In genomic region chr21:46323710-46324389, GRCh38 we compare ENCODE assay signal across 8 cellular contexts. TPM values are rescaled to one million over a fixed set of nuclear protein-coding genes. Genes with fewer than 3 reads are reported as not detected.
DNase-seq lines count a peak whose midpoint lies in the region; ATAC-seq and TF ChIP-seq lines count a peak whose summit lies in the region.

TSS of gene C21orf58 (minus strand) at chr21:46323870. CDS start at chr21:46322738, 1,132 bp downstream.
TSS of gene PCNT (plus strand) at chr21:46324156. CDS start at chr21:46324229, 73 bp downstream.

- peak within 1 kb of the TSS; percentile 98 for H3K27ac ChIP-seq in CD4-positive, CD25-positive, alpha-beta regulatory T cell (ENCODE audit: insufficient read depth, low read length, poor library complexity, severe bottlenecking)
- H3K27ac ChIP-seq in liver (ENCODE audit: low read depth in 1 of 2, low read length in 2 of 2), result peak within 1 kb of the TSS; percentile 98 to 99

- H3K36me3 Mint-ChIP-seq in CD4-positive, CD25-positive, alpha-beta regulatory T cell, result peaks cover 6% of the 10 kb centered on the region

- H3K9me3 Mint-ChIP-seq in CD4-positive, CD25-positive, alpha-beta regulatory T cell, result no peaks in the 10 kb centered on the region

- H3K27me3 ChIP-seq in CD4-positive, CD25-positive, alpha-beta regulatory T cell (ENCODE audit: control insufficient read depth, insufficient read depth, low read length), result no peaks in the 10 kb centered on the region
- H3K27me3 ChIP-seq in liver (ENCODE audit: control insufficient read depth in 4 of 4, insufficient read depth in 4 of 4, low read length in 3 of 4), result no peaks in the 10 kb centered on the region

- peak within 1 kb of the TSS; percentile 71 to 87 for H3K9ac ChIP-seq in liver (ENCODE audit: low read depth in 1 of 2, low read length in 2 of 2)

- H3K27ac Mint-ChIP-seq in CD4-positive, CD25-positive, alpha-beta regulatory T cell, result peak within 1 kb of the TSS; percentile 96 to 99 (median 96)

- peaks cover 7% of the 10 kb centered on the region for H3K36me3 ChIP-seq in CD4-positive, CD25-positive, alpha-beta regulatory T cell (ENCODE audit: control insufficient read depth, insufficient read depth, low read length)
- H3K36me3 ChIP-seq in liver (ENCODE audit: control insufficient read depth in 4 of 4, insufficient read depth in 3 of 4, low read depth in 1 of 4, low read length in 3 of 4), result peaks cover 0 to 6% (median 3%) of the 10 kb centered on the region in 4 donors

- peaks cover 32% of the 10 kb centered on the region for H3K4me1 ChIP-seq in CD4-positive, CD25-positive, alpha-beta regulatory T cell (ENCODE audit: control insufficient read depth, insufficient read depth, low read length, poor library complexity, severe bottlenecking)
- peaks cover 3 to 27% (median 21%) of the 10 kb centered on the region in 4 donors for H3K4me1 ChIP-seq in liver (ENCODE audit: control insufficient read depth in 4 of 4, insufficient read depth in 4 of 4, low read length in 3 of 4)

- peak; percentile 84 to 86 for ATAC-seq in CD4-positive, CD25-positive, alpha-beta regulatory T cell (ENCODE audit: low read depth in 2 of 2)
- ATAC-seq in GM19452 (IDR thresholded peaks at IDR 0.05; ENCODE audit: unreplicated experiment) (peak; percentile 77), HG03575 (IDR thresholded peaks at IDR 0.05; ENCODE audit: extremely low read depth, insufficient number of reproducible peaks, low FRiP score, unreplicated experiment) (peak; percentile 50)

- WGBS in liver, result under 1% methylated on average over 76 of the region's 76 CpGs

- TF ChIP-seq CTCF in liver (IDR thresholded peaks at IDR 0.05; ENCODE audit: low read depth, low read length, missing input control), result no peak

- peak in 1 of 2 donors; percentile 6 for TF ChIP-seq RAD21 in liver (IDR thresholded peaks at IDR 0.05)

- peaks cover 5 to 48% (median 27%) of the 10 kb centered on the region in 4 donors for H3K4me1 Mint-ChIP-seq in CD4-positive, CD25-positive, alpha-beta regulatory T cell

- peak within 1 kb of the TSS; percentile 78 for H3K4me3 ChIP-seq in CD4-positive, CD25-positive, alpha-beta regulatory T cell (ENCODE audit: low read depth, low read length)
- H3K4me3 ChIP-seq in liver (ENCODE audit: low read depth in 1 of 3, low read length in 3 of 3), result peak within 1 kb of the TSS; percentile 91 to 95 (median 95)

- peak within 1 kb of the TSS; percentile 96 to 98 (median 97) for H3K4me3 Mint-ChIP-seq in CD4-positive, CD25-positive, alpha-beta regulatory T cell

- no peaks in the 10 kb centered on the region for H3K9me3 ChIP-seq in CD4-positive, CD25-positive, alpha-beta regulatory T cell (ENCODE audit: control insufficient read depth in 2 of 2, low read length in 2 of 2)
- H3K9me3 ChIP-seq in liver (ENCODE audit: control insufficient read depth in 4 of 4, low read length in 3 of 4), result no peaks in the 10 kb centered on the region

- DNase-seq in CD4-positive, CD25-positive, alpha-beta regulatory T cell, result peak; percentile 96 to 99 (median 98)
- DNase-seq in NCI-H82 (lab: John Stamatoyannopoulos, UW) (peak; percentile 99), dermis microvascular lymphatic vessel endothelial cell (ENCODE audit: low read depth in 2 of 2) (peak; percentile 94 to 98)
- peak; percentile 94 to 97 for DNase-seq in activated CD4-positive, alpha-beta T cell treated with anti-CD3 and anti-CD28 coated beads, Interleukin-2, amount 50 U/mL, for 4 hours
- DNase-seq in stimulated activated CD4-positive, alpha-beta T cell treated with anti-CD3 and anti-CD28 coated beads, Interleukin-4, amount 100 ng/mL, for 1 hour, result peak; percentile 98

- H3K27me3 Mint-ChIP-seq in CD4-positive, CD25-positive, alpha-beta regulatory T cell, result no peaks in the 10 kb centered on the region

TF ChIP-seq in liver, 16 proteins besides CTCF, POLR2A, EP300 and RAD21:
- TF ChIP-seq FOXA1 (IDR thresholded peaks at IDR 0.05) (peak; percentile 7), SP1 (IDR thresholded peaks at IDR 0.05) (peak; percentile 90), HNF4A (conservative IDR thresholded peaks at IDR 0.05) (no peak), JUND (IDR thresholded peaks at IDR 0.05) (no peak), MAX (IDR thresholded peaks at IDR 0.05) (no peak), REST (IDR thresholded peaks at IDR 0.05) (peak; percentile 68), RXRA (IDR thresholded peaks at IDR 0.05) (no peak), NR2F2 (IDR thresholded peaks at IDR 0.05) (no peak), TAF1 (conservative IDR thresholded peaks at IDR 0.05) (no peak), GABPA (IDR thresholded peaks at IDR 0.05 in 1 of 2, conservative IDR thresholded peaks at IDR 0.05 in 1 of 2) (peak in 1 of 2 donors; percentile 60), EGR1 (IDR thresholded peaks at IDR 0.05; ENCODE audit: low read depth in 2 of 2) (peak in 1 of 2 donors; percentile 42), HNF4G (IDR thresholded peaks at IDR 0.05) (no peak), ATF3 (IDR thresholded peaks at IDR 0.05) (no peak), FOXA2 (IDR thresholded peaks at IDR 0.05) (no peak)

RNA-seq across cellular contexts. Expression of gene C21orf58, which starts in this region (rescaled TPM):
- 5.2 TPM for total RNA-seq in CD4-positive, CD25-positive, alpha-beta regulatory T cell
- under 1 TPM; 0.64 to 0.96 (median 0.83) TPM for polyA plus RNA-seq in CD4-positive, CD25-positive, alpha-beta regulatory T cell
- total RNA-seq in dermis microvascular lymphatic vessel endothelial cell, result 2.0 and 3.3 TPM in 2 replicates
- total RNA-seq in liver, result 10 to 100 TPM in 1 of 2 donors, under 1 TPM in 1; 0.75 to 17.7 TPM
- polyA plus RNA-seq in liver, result under 1 TPM; 0.59 to 0.61 TPM

RNA-seq across cellular contexts. Expression of gene PCNT, which starts in this region (rescaled TPM):
- total RNA-seq in CD4-positive, CD25-positive, alpha-beta regulatory T cell, result 64.5 TPM
- polyA plus RNA-seq in CD4-positive, CD25-positive, alpha-beta regulatory T cell, result 10 to 100 TPM in 2 of 4 donors, 1 to 10 TPM in 2; 5.3 to 13.7 (median 9.5) TPM
- total RNA-seq in dermis microvascular lymphatic vessel endothelial cell, result 14.0 and 14.9 TPM in 2 replicates
- 10 to 100 TPM; 22.5 to 36.8 TPM for total RNA-seq in liver
- polyA plus RNA-seq in liver, result 1 to 10 TPM; 6.7 to 7.9 TPM

Comparison
In these comparisons a context has a peak if more than half of its experiments do, and no peak if none do; other contexts are left out.
1. Peak in every context shown above with its lines: DNase-seq, ATAC-seq, H3K4me3 ChIP-seq and H3K27ac ChIP-seq.